ENCODE assay signal across 9 cellular contexts in the genomic region with DNA sequence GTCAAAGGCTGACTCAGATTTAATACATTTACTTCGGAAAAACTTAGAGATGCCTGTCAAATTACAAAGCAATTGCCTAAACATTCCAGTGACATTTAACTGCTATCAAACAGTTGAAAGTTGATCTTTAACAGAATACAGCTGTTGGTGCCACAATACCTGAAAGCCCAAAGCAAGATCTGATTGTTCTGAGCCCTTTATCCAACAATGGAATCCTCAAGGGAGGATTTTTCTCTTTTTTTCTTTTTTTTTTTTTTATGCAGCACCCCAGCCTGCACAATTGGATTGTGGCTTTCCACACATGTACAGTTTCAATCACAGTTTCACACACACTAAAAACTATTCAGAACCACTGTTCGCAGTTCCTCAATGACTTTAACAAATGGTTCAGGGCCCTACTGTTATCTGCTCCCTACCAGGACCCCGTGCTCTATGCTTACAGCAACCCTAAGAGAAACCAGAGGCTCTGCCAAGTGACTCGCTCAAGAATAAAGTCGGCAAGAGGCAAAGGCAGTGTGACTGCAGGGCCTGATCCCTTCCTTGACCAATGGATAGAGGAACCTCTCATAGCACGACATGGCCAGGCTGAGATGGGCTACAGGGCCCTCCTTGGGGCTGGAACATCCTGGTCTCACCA. TPM values are rescaled to one million over a fixed set of nuclear protein-coding genes. Genes with fewer than 3 reads are reported as not detected.
DNase-seq lines count a peak whose midpoint lies in the region; ATAC-seq and TF ChIP-seq lines count a peak whose summit lies in the region.
"Had no signal": no experiment of that assay in that cellular context is flagged by ENCODE, and none has a peak within 500 bp of the region (broad histone marks: within the 10 kb centered on the region; RNA-seq: fewer than 3 reads in every experiment).

No MANE protein-coding gene starts in this region.

- no peaks in the 10 kb centered on the region for H3K9me3 Mint-ChIP-seq in activated CD8-positive, alpha-beta memory T cell treated with anti-CD3 and anti-CD28 coated beads, Interleukin-2, amount 10 ng/mL, durations not matched to agents 7 days and 5 days (ENCODE audit: low read depth)

- peaks cover 6% of the 10 kb centered on the region for H3K4me1 ChIP-seq in foreskin keratinocyte
- no peaks in the 10 kb centered on the region for H3K4me1 ChIP-seq in effector memory CD4-positive, alpha-beta T cell (ENCODE audit: control insufficient read depth, insufficient read depth, low read length, poor library complexity, severe bottlenecking)

- no peaks in the 10 kb centered on the region for H3K27me3 ChIP-seq in foreskin keratinocyte
- H3K27me3 ChIP-seq in effector memory CD4-positive, alpha-beta T cell (replicated peaks; ENCODE audit: control insufficient read depth, insufficient read depth, low read length, poor library complexity, severe bottlenecking) = no peaks in the 10 kb centered on the region

- no peak overlapping the region for H3K4me3 ChIP-seq in effector memory CD4-positive, alpha-beta T cell (ENCODE audit: insufficient read depth, low read depth, low read length, poor library complexity, severe bottlenecking)

- CTCF ChIA-PET in activated CD8-positive, alpha-beta memory T cell treated with anti-CD3 and anti-CD28 coated beads, Interleukin-2, amount 10 ng/mL, durations not matched to agents 7 days and 5 days (lab: Charles Lee) = interaction anchor here (0.7 kb wide), 1 partner anchor 198 kb away, joined by 3 read pairs; no protein-coding TSS in a partner anchor

- ATAC-seq in GM21381 (IDR thresholded peaks at IDR 0.05; ENCODE audit: unreplicated experiment) (peak; percentile 97), HG03460 (IDR thresholded peaks at IDR 0.05; ENCODE audit: unreplicated experiment) (peak; percentile 94), foreskin keratinocyte (peak; percentile 61)
- no peak for ATAC-seq in activated CD8-positive, alpha-beta memory T cell treated with anti-CD3 and anti-CD28 coated beads, Interleukin-2, amount 10 ng/mL, durations not matched to agents 7 days and 5 days

- no peak for TF ChIP-seq CTCF in foreskin keratinocyte (conservative IDR thresholded peaks at IDR 0.05)

- H3K27ac Mint-ChIP-seq in activated CD8-positive, alpha-beta memory T cell treated with anti-CD3 and anti-CD28 coated beads, Interleukin-2, amount 10 ng/mL, durations not matched to agents 7 days and 5 days = no peak overlapping the region

- H3K4me1 Mint-ChIP-seq in activated CD8-positive, alpha-beta memory T cell treated with anti-CD3 and anti-CD28 coated beads, Interleukin-2, amount 10 ng/mL, durations not matched to agents 7 days and 5 days = peaks cover 3% of the 10 kb centered on the region

- no peaks in the 10 kb centered on the region for H3K9me3 ChIP-seq in effector memory CD4-positive, alpha-beta T cell (ENCODE audit: control insufficient read depth, low read length)

- no peak overlapping the region for H3K4me3 Mint-ChIP-seq in activated CD8-positive, alpha-beta memory T cell treated with anti-CD3 and anti-CD28 coated beads, Interleukin-2, amount 10 ng/mL, durations not matched to agents 7 days and 5 days

- H3K36me3 Mint-ChIP-seq in activated CD8-positive, alpha-beta memory T cell treated with anti-CD3 and anti-CD28 coated beads, Interleukin-2, amount 10 ng/mL, durations not matched to agents 7 days and 5 days = no peaks in the 10 kb centered on the region

- H3K27me3 Mint-ChIP-seq in activated CD8-positive, alpha-beta memory T cell treated with anti-CD3 and anti-CD28 coated beads, Interleukin-2, amount 10 ng/mL, durations not matched to agents 7 days and 5 days = no peaks in the 10 kb centered on the region

- H3K36me3 ChIP-seq in effector memory CD4-positive, alpha-beta T cell (ENCODE audit: control insufficient read depth, insufficient read depth, low read length) = no peaks in the 10 kb centered on the region

- peak; percentile 56 for DNase-seq in AG20443 (ENCODE audit: low spot score)
- DNase-seq in foreskin keratinocyte = peak; percentile 9 to 36
- no peak for DNase-seq in activated CD8-positive, alpha-beta memory T cell treated with anti-CD3 and anti-CD28 coated beads, Interleukin-2, amount 10 ng/mL, durations not matched to agents 7 days and 5 days
- DNase-seq in MV-4-11 (lab: John Stamatoyannopoulos, UW) = no peak
- DNase-seq in effector memory CD4-positive, alpha-beta T cell = no peak
- no peak for DNase-seq in stimulated activated CD4-positive, alpha-beta T cell treated with anti-CD3 and anti-CD28 coated beads, Interleukin-4, amount 100 ng/mL, for 1 hour
- DNase-seq: DND-41 had no signal

- H3K27ac ChIP-seq in foreskin keratinocyte = no peak overlapping the region
- H3K27ac ChIP-seq in effector memory CD4-positive, alpha-beta T cell (ENCODE audit: insufficient read depth, low read length, poor library complexity, severe bottlenecking) = no peak overlapping the region

RNA-seq across cellular contexts. Expression of gene EPB41L2, which starts 33.3 kb away (rescaled TPM):
- total RNA-seq in foreskin keratinocyte = 35.9 and 38.7 TPM in 2 replicates
- polyA plus RNA-seq in foreskin keratinocyte = 17.6 and 19.6 TPM in 2 replicates
- 10 to 100 TPM; 32.8 to 58.0 TPM for total RNA-seq in activated CD8-positive, alpha-beta memory T cell treated with anti-CD3 and anti-CD28 coated beads, Interleukin-2, amount 10 ng/mL, durations not matched to agents 7 days and 5 days

Comparison
In these comparisons a context has a peak if more than half of its experiments do, and no peak if none do; other contexts are left out.
1. DNase-seq: peak in AG20443 (single experiment) and foreskin keratinocyte (2 of 2); none in activated CD8-positive, alpha-beta memory T cell treated with anti-CD3 and anti-CD28 coated beads, Interleukin-2, amount 10 ng/mL, durations not matched to agents 7 days and 5 days (single experiment), MV-4-11 (single experiment), effector memory CD4-positive, alpha-beta T cell (0 of 3) and stimulated activated CD4-positive, alpha-beta T cell treated with anti-CD3 and anti-CD28 coated beads, Interleukin-4, amount 100 ng/mL, for 1 hour (single experiment).